Comparison of ENCODE assay signal across 15 cellular contexts in the genomic region with DNA sequence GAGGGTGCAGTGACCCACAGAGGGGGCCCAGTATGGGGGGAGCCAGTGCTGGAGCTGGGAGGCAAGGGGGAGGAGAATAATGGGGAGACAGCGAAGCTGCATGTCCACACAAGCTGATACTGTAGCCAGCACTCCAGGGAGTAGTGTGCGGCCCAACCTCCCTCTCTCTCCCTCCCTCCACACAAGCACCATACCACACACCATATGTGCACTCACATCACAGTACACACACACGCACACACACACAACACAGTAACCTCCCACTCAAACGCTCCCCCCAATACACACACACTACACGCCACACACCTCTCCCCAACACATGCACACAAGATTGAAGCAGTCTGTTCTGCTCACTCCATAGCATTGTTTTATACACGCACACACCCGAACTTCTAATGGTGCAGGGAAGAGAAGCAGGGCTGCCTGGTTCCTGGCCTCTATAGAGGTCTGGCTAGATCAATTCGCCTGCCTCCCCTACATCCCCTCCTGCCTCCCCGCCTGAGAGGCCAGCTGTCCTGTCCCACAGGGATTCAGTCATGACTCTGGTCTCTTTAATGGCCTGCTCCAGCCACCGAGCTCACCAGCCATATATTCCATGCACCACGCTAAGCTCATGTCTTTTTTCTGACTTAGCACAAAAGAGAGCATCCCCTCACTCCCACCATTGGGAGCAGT. TPM values are rescaled to one million over a fixed set of nuclear protein-coding genes. Genes with fewer than 3 reads are reported as not detected.
A peak's percentile ranks its signal among the peaks of the same experiment; 100 is the strongest.
DNase-seq lines count a peak whose midpoint lies in the region; ATAC-seq, FAIRE-seq and TF ChIP-seq lines count a peak whose summit lies in the region.
"Had no signal": no experiment of that assay in that cellular context is flagged by ENCODE, and none has a peak within 500 bp of the region (broad histone marks: within the 10 kb centered on the region; RNA-seq: fewer than 3 reads in every experiment).

No MANE protein-coding gene starts in this region.

- DNase-seq in GM12892 (ENCODE audit: insufficient read length) (no peak), T-helper 17 cell (no peak), esophagus muscularis mucosa (ENCODE audit: extremely low spot score) (no peak), spleen (peak; percentile 72), HUDEP-2 (lab: John Stamatoyannopoulos, UW; ENCODE audit: unreplicated experiment in 76 of 76) (no peak), cerebellar cortex (ENCODE audit: low spot score) (no peak)
- DNase-seq: CD4-positive, CD25-positive, alpha-beta regulatory T cell; endodermal cell; GDM1; NCI-H1092; stimulated activated naive CD4-positive, alpha-beta T cell treated with Interleukin-2 at 50 U/mL for 16 hours had no signal

- 86% methylated on average over 11 of the region's 11 CpGs for WGBS in esophagus muscularis mucosa
- 90 to 94% (median 92%) methylated on average over 10 to 11 of the region's 11 CpGs for WGBS in spleen, 5 donors

- peaks cover 0 to 46% (median 38%) of the 10 kb centered on the region in 4 donors for H3K36me3 ChIP-seq in esophagus muscularis mucosa
- H3K36me3 ChIP-seq in spleen, result peaks cover 0 to 59% (median 7%) of the 10 kb centered on the region in 6 donors

- intact Hi-C loops in esophagus muscularis mucosa (cut with DNase I), result loop anchor here (5.0 kb wide), 1 partner anchor 81 kb away; the partner anchor contains the start of gene PSMB2
- intact Hi-C loops in spleen (cut with DNase I; ENCODE audit: low total_unique reads), result loop anchor here (5.0 kb wide), 1 partner anchor 109 kb away; no protein-coding TSS in a partner anchor

- no peaks in the 10 kb centered on the region for H3K9me3 ChIP-seq in T-helper 17 cell (ENCODE audit: control insufficient read depth, low read length, poor library complexity, severe bottlenecking)
- H3K9me3 ChIP-seq in esophagus muscularis mucosa, result no peaks in the 10 kb centered on the region
- no peaks in the 10 kb centered on the region for H3K9me3 ChIP-seq in spleen
- H3K9me3 ChIP-seq: right atrium auricular region had no signal

- H3K4me1 ChIP-seq in esophagus muscularis mucosa (peaks cover 32 to 51% (median 44%) of the 10 kb centered on the region in 4 donors), spleen (peaks cover 2 to 76% (median 27%) of the 10 kb centered on the region in 6 donors)

- peaks cover 38% of the 10 kb centered on the region for H3K4me1 Mint-ChIP-seq in T-helper 17 cell

- TF ChIP-seq CTCF in esophagus muscularis mucosa (IDR thresholded peaks at IDR 0.05), result no peak
- no peak for TF ChIP-seq CTCF in spleen (IDR thresholded peaks at IDR 0.05 in 8 of 11, conservative IDR thresholded peaks at IDR 0.05 in 3 of 11)

- peak overlapping the region; percentile 51 for H3K27ac Mint-ChIP-seq in T-helper 17 cell
- H3K27ac Mint-ChIP-seq: endodermal cell had no signal

- no peak for TF ChIP-seq EP300 in esophagus muscularis mucosa (IDR thresholded peaks at IDR 0.05)

- peaks cover 2% of the 10 kb centered on the region for H3K36me3 Mint-ChIP-seq in T-helper 17 cell (ENCODE audit: low read depth)

- TF ChIP-seq POLR2A in GM12892 (IDR thresholded peaks at IDR 0.05; ENCODE audit: low read depth, low read length), result 0 out of 2 replicates have a peak, but pooled peaks have one; percentile 19
- no peak for TF ChIP-seq POLR2A in esophagus muscularis mucosa (IDR thresholded peaks at IDR 0.05; ENCODE audit: low read depth)
- no peak for TF ChIP-seq POLR2A in spleen (IDR thresholded peaks at IDR 0.05)

- no peak for ATAC-seq in T-helper 17 cell
- ATAC-seq in GM21786 (IDR thresholded peaks at IDR 0.05; ENCODE audit: unreplicated experiment), result no peak
- ATAC-seq: activated CD4-positive, CD25-positive, alpha-beta regulatory T cell treated with anti-CD3 and anti-CD28 coated beads, Interleukin-2, amount 50 U/mL, for 24 hours had no signal

- H3K27ac ChIP-seq in esophagus muscularis mucosa (replicated peaks in 1 of 4) (peak overlapping the region; percentile 16 to 99 (median 62)), spleen (no peak overlapping the region)

- H3K4me3 Mint-ChIP-seq in T-helper 17 cell, result no peak overlapping the region
- H3K4me3 Mint-ChIP-seq: endodermal cell had no signal

- no peaks in the 10 kb centered on the region for H3K27me3 Mint-ChIP-seq in T-helper 17 cell
- H3K27me3 Mint-ChIP-seq: CD4-positive, CD25-positive, alpha-beta regulatory T cell had no signal

- peaks cover 0 to 5% (median 0%) of the 10 kb centered on the region in 4 donors for H3K27me3 ChIP-seq in esophagus muscularis mucosa
- no peaks in the 10 kb centered on the region for H3K27me3 ChIP-seq in spleen (replicated peaks in 1 of 7)
- H3K27me3 ChIP-seq: right atrium auricular region had no signal

- no peak for FAIRE-seq in GM12892 (lab: Jason Lieb, UNC)
- FAIRE-seq: islet of Langerhans had no signal

- H3K4me3 ChIP-seq in esophagus muscularis mucosa (peak overlapping the region in 1 of 4 donors; percentile 27), spleen (no peak overlapping the region)
- H3K4me3 ChIP-seq: right atrium auricular region had no signal

RNA-seq across cellular contexts. Expression of gene NCDN, which starts 3.8 kb away (rescaled TPM):
- 6.4 TPM for polyA plus RNA-seq in GM12892 (2012; ENCODE audit: missing spikeins)
- total RNA-seq in T-helper 17 cell (10 to 100 TPM; 23.8 to 26.2 TPM), esophagus muscularis mucosa (10 to 100 TPM; 22.4 to 40.4 (median 29.2) TPM), spleen (10 to 100 TPM; 13.5 to 19.1 (median 17.4) TPM)
- polyA plus RNA-seq in spleen, result 1 to 10 TPM; 4.2 to 9.3 (median 5.0) TPM

RNA-seq across cellular contexts. Expression of gene KIAA0319L, which starts 4.2 kb away (rescaled TPM):
- polyA plus RNA-seq in GM12892 (2012; ENCODE audit: missing spikeins), result 22.1 TPM
- total RNA-seq in T-helper 17 cell (10 to 100 TPM; 58.8 to 79.0 TPM), esophagus muscularis mucosa (10 to 100 TPM; 28.5 to 35.7 (median 32.7) TPM), spleen (100 to 1,000 TPM in 1 of 7 donors, 10 to 100 TPM in 6; 52.2 to 103 (median 68.9) TPM)
- 10 to 100 TPM; 10.5 to 18.5 (median 14.9) TPM for polyA plus RNA-seq in spleen

RNA-seq across cellular contexts. Expression of gene TFAP2E, which starts 11.7 kb away (rescaled TPM):
- polyA plus RNA-seq in GM12892 (2012; ENCODE audit: missing spikeins), result 0.66 TPM
- 1 to 10 TPM; 3.2 to 4.5 TPM for total RNA-seq in T-helper 17 cell
- under 1 TPM in 3 of 4 donors, not detected in 1; 0.33 to 0.71 (median 0.63) TPM for total RNA-seq in esophagus muscularis mucosa
- 1 to 10 TPM in 4 of 7 donors, under 1 TPM in 1, not detected in 2; 0.60 to 2.9 (median 1.7) TPM for total RNA-seq in spleen
- 1 to 10 TPM; 1.6 to 4.4 (median 3.4) TPM for polyA plus RNA-seq in spleen
- total RNA-seq: right atrium auricular region had no signal

Comparison
In these comparisons a context has a peak if more than half of its experiments do, and no peak if none do; other contexts are left out.
1. H3K27ac ChIP-seq: peak in esophagus muscularis mucosa (4 of 4); none in spleen (0 of 8).